In genomic region chr3:127831723-127832172, GRCh38 we compare ENCODE assay signal across 8 cellular contexts. TPM values are rescaled to one million over a fixed set of nuclear protein-coding genes. Genes with fewer than 3 reads are reported as not detected.
DNase-seq lines count a peak whose midpoint lies in the region; ATAC-seq, FAIRE-seq and TF ChIP-seq lines count a peak whose summit lies in the region.

No MANE protein-coding gene starts in this region.

- no peak overlapping the region for H3K4me3 ChIP-seq in fibroblast of pulmonary artery (replicated peaks; ENCODE audit: low read depth, low read length)
- no peak overlapping the region for H3K4me3 ChIP-seq in psoas muscle

- H3K36me3 ChIP-seq in psoas muscle (ENCODE audit: insufficient read depth in 1 of 2, low read depth in 1 of 2), result no peaks in the 10 kb centered on the region

- no peaks in the 10 kb centered on the region for H3K4me1 ChIP-seq in psoas muscle

- peak; percentile 57 for FAIRE-seq in GM18507 (lab: Jason Lieb, UNC)

- H3K27ac ChIP-seq in psoas muscle, result no peak overlapping the region

- TF ChIP-seq CTCF in fibroblast of pulmonary artery (IDR thresholded peaks at IDR 0.05; ENCODE audit: low read length, missing control alignments) (peak; percentile 47), psoas muscle (IDR thresholded peaks at IDR 0.05) (peak; percentile 84)

- DNase-seq in AML-193 (lab: John Stamatoyannopoulos, UW), result peak; percentile 56 to 75
- no peak for DNase-seq in GM18507 (ENCODE audit: extremely low spot score, insufficient read length, low read depth)
- peak; percentile 65 for DNase-seq in SK-MEL-5 (ENCODE audit: low read depth, low spot score)
- DNase-seq in fibroblast of pulmonary artery (ENCODE audit: low read depth), result peak; percentile 49
- DNase-seq in psoas muscle, result peak; percentile 61 to 79
- DNase-seq in cerebellum (ENCODE audit: low spot score), result no peak
- DNase-seq in hippocampal formation (lab: John Stamatoyannopoulos, UW), result no peak

- in situ Hi-C loops in SK-MEL-5 (cut with HindIII; ENCODE audit: low pct_unique_long_range_greater_than_20kb, low sequenced_read_pairs), result no loop called here

- no peaks in the 10 kb centered on the region for H3K27me3 ChIP-seq in psoas muscle (ENCODE audit: insufficient read depth in 3 of 3, low read length in 2 of 3)

- 53 to 59% (median 54%) methylated on average over 4 of the region's 4 CpGs for WGBS in psoas muscle, 3 donors

- intact Hi-C loops in psoas muscle (cut with DNase I), result loop anchor here (2.0 to 10.0 kb wide), 3 partner anchors 179 to 257 kb away; no protein-coding TSS in a partner anchor

- H3K9me3 ChIP-seq in psoas muscle, result peaks cover 23% of the 10 kb centered on the region

- peak; percentile 80 to 89 (median 84) for ATAC-seq in psoas muscle
- ATAC-seq in HG03442 (IDR thresholded peaks at IDR 0.05; ENCODE audit: unreplicated experiment), result no peak

RNA-seq across cellular contexts. Expression of gene MGLL, which starts 9.4 kb away (rescaled TPM):
- total RNA-seq in SK-MEL-5 (2014; rRNA removed; shearing (Covaris generic)), result 3.2 TPM in 2 replicates
- polyA plus RNA-seq in SK-MEL-5 (2015; cell fraction: cytosol; rRNA removed), result 10.0 and 13.7 TPM in 2 replicates
- polyA plus RNA-seq in SK-MEL-5 (2015; cell fraction: nucleus; rRNA removed), result 3.3 and 3.4 TPM in 2 replicates
- total RNA-seq in psoas muscle (10 to 100 TPM; 53.7 to 85.6 (median 63.2) TPM), cerebellum (11.6 TPM)
- 10 to 100 TPM; 32.8 to 64.9 (median 47.5) TPM for polyA plus RNA-seq in psoas muscle

Comparison
In these comparisons a context has a peak if more than half of its experiments do, and no peak if none do; other contexts are left out.
1. DNase-seq: peak in AML-193 (2 of 2), SK-MEL-5 (single experiment), fibroblast of pulmonary artery (single experiment) and psoas muscle (2 of 2); none in GM18507 (single experiment), cerebellum (single experiment) and hippocampal formation (0 of 2).